10 cellular contexts compared by ENCODE assay signal in genomic region chr21:46191257-46191685, GRCh38. TPM values are rescaled to one million over a fixed set of nuclear protein-coding genes. Genes with fewer than 3 reads are reported as not detected.
DNase-seq lines count a peak whose midpoint lies in the region; ATAC-seq and TF ChIP-seq lines count a peak whose summit lies in the region.
"Had no signal": no experiment of that assay in that cellular context is flagged by ENCODE, and none has a peak within 500 bp of the region (broad histone marks: within the 10 kb centered on the region; RNA-seq: fewer than 3 reads in every experiment).

No MANE protein-coding gene starts in this region.

- H3K36me3 ChIP-seq in gastroesophageal sphincter (peaks cover 0 to 74% of the 10 kb centered on the region in 2 donors), skeletal muscle satellite cell (ENCODE audit: insufficient read depth, low read length) (peaks cover 51% of the 10 kb centered on the region)

- no peaks in the 10 kb centered on the region for H3K9me3 Mint-ChIP-seq in activated naive CD4-positive, alpha-beta T cell treated with anti-CD3 and anti-CD28 coated beads, Interleukin-2, amount 50 U/mL, for 72 hours

- H3K27ac Mint-ChIP-seq in activated naive CD4-positive, alpha-beta T cell treated with anti-CD3 and anti-CD28 coated beads, Interleukin-2, amount 50 U/mL, for 72 hours, result no peak overlapping the region

- peak overlapping the region; percentile 31 for H3K4me2 ChIP-seq in skeletal muscle satellite cell (ENCODE audit: low read length)

- TF ChIP-seq CTCF in gastroesophageal sphincter (IDR thresholded peaks at IDR 0.05), result no peak

- no peaks in the 10 kb centered on the region for H3K27me3 ChIP-seq in gastroesophageal sphincter
- H3K27me3 ChIP-seq in skeletal muscle satellite cell (ENCODE audit: control insufficient read depth, insufficient read depth, low read length), result no peaks in the 10 kb centered on the region
- H3K27me3 ChIP-seq: pancreas had no signal

- peaks cover 0 to 42% (median 6%) of the 10 kb centered on the region in 3 donors for H3K4me1 ChIP-seq in gastroesophageal sphincter
- H3K4me1 ChIP-seq in skeletal muscle satellite cell (ENCODE audit: control insufficient read depth, insufficient read depth, low read length), result peaks cover 37% of the 10 kb centered on the region
- H3K4me1 ChIP-seq: pancreas had no signal

- H3K4me3 ChIP-seq in gastroesophageal sphincter (no peak overlapping the region), skeletal muscle satellite cell (ENCODE audit: low read length) (no peak overlapping the region)
- H3K4me3 ChIP-seq: pancreas had no signal

- no peak for TF ChIP-seq POLR2A in gastroesophageal sphincter (IDR thresholded peaks at IDR 0.05)

- TF ChIP-seq EP300 in gastroesophageal sphincter (IDR thresholded peaks at IDR 0.05), result no peak

- no peaks in the 10 kb centered on the region for H3K36me3 Mint-ChIP-seq in activated naive CD4-positive, alpha-beta T cell treated with anti-CD3 and anti-CD28 coated beads, Interleukin-2, amount 50 U/mL, for 72 hours

- peak overlapping the region in 2 of 4 donors; percentile 51 to 79 for H3K27ac ChIP-seq in gastroesophageal sphincter
- H3K27ac ChIP-seq: pancreas had no signal

- WGBS in gastroesophageal sphincter (ENCODE audit: low coverage in 1 of 2), 2 donors, result 100% methylated on average over 1 of the region's 4 CpGs; no CpG with 5 or more reads in 1 of the 2 donors

- peak; percentile 82 for DNase-seq in HCEC 1CT
- DNase-seq in amniotic stem cell (lab: John Stamatoyannopoulos, UW), result peak; percentile 63
- DNase-seq in activated CD4-positive, alpha-beta T cell treated with anti-CD3 and anti-CD28 coated beads, Interleukin-2, amount 50 U/mL, for 1 hour, result no peak
- no peak for DNase-seq in activated gamma-delta T cell treated with Interleukin-2 at 50 U/mL for 16 hours
- DNase-seq in NCI-H2227 treated with DMSO at 0.1 percent for 48 hours (lab: John Stamatoyannopoulos, UW), result no peak
- DNase-seq in activated naive CD4-positive, alpha-beta T cell treated with anti-CD3 and anti-CD28 coated beads, Interleukin-2, amount 50 U/mL, for 72 hours (ENCODE audit: low spot score in 2 of 2), result no peak
- DNase-seq: GOT3, pancreas had no signal

- ATAC-seq in gastroesophageal sphincter, result peak; percentile 78
- ATAC-seq in activated naive CD4-positive, alpha-beta T cell treated with anti-CD3 and anti-CD28 coated beads, Interleukin-2, amount 50 U/mL, for 72 hours, result no peak

- no peak overlapping the region for H3K9ac ChIP-seq in skeletal muscle satellite cell (ENCODE audit: low read depth, low read length)

- H3K9me3 ChIP-seq in gastroesophageal sphincter, result no peaks in the 10 kb centered on the region
- H3K9me3 ChIP-seq in skeletal muscle satellite cell (replicated peaks; ENCODE audit: low read length), result no peaks in the 10 kb centered on the region
- H3K9me3 ChIP-seq: pancreas had no signal

RNA-seq across cellular contexts. Expression of gene SPATC1L, which starts 7.0 kb away (rescaled TPM):
- total RNA-seq in gastroesophageal sphincter, result 10 to 100 TPM in 1 of 4 donors, 1 to 10 TPM in 2, under 1 TPM in 1; 0.54 to 20.4 (median 7.9) TPM
- 8.3 and 13.9 TPM in 2 replicates for total RNA-seq in skeletal muscle satellite cell (2012; rRNA removed)
- total RNA-seq in activated naive CD4-positive, alpha-beta T cell treated with anti-CD3 and anti-CD28 coated beads, Interleukin-2, amount 50 U/mL, for 72 hours, result 1 to 10 TPM; 7.1 to 8.9 TPM

RNA-seq across cellular contexts. Expression of gene FTCD, which starts 35.9 kb away (rescaled TPM):
- 1 to 10 TPM in 1 of 4 donors, under 1 TPM in 1, not detected in 2; 0.31 to 1.5 TPM for total RNA-seq in gastroesophageal sphincter
- total RNA-seq in skeletal muscle satellite cell (2012; rRNA removed), result not detected in 2 replicates
- under 1 TPM; 0.21 to 0.39 TPM for total RNA-seq in activated naive CD4-positive, alpha-beta T cell treated with anti-CD3 and anti-CD28 coated beads, Interleukin-2, amount 50 U/mL, for 72 hours

RNA-seq across cellular contexts. Expression of gene LSS, which starts 37.3 kb away (rescaled TPM):
- 100 to 1,000 TPM in 1 of 4 donors, 10 to 100 TPM in 3; 57.7 to 104 (median 85.7) TPM for total RNA-seq in gastroesophageal sphincter
- total RNA-seq in skeletal muscle satellite cell (2012; rRNA removed), result 74.5 and 79.7 TPM in 2 replicates
- total RNA-seq in activated naive CD4-positive, alpha-beta T cell treated with anti-CD3 and anti-CD28 coated beads, Interleukin-2, amount 50 U/mL, for 72 hours, result 10 to 100 TPM; 17.8 to 26.2 TPM

Comparison
In these comparisons a context has a peak if more than half of its experiments do, and no peak if none do; other contexts are left out.
1. DNase-seq: peak in HCEC 1CT (single experiment) and amniotic stem cell (single experiment); none in activated CD4-positive, alpha-beta T cell treated with anti-CD3 and anti-CD28 coated beads, Interleukin-2, amount 50 U/mL, for 1 hour (single experiment), activated gamma-delta T cell treated with Interleukin-2 at 50 U/mL for 16 hours (single experiment), NCI-H2227 treated with DMSO at 0.1 percent for 48 hours (single experiment) and activated naive CD4-positive, alpha-beta T cell treated with anti-CD3 and anti-CD28 coated beads, Interleukin-2, amount 50 U/mL, for 72 hours (0 of 2).